ENCODE assay signal across 1 cellular context in the genomic region with DNA sequence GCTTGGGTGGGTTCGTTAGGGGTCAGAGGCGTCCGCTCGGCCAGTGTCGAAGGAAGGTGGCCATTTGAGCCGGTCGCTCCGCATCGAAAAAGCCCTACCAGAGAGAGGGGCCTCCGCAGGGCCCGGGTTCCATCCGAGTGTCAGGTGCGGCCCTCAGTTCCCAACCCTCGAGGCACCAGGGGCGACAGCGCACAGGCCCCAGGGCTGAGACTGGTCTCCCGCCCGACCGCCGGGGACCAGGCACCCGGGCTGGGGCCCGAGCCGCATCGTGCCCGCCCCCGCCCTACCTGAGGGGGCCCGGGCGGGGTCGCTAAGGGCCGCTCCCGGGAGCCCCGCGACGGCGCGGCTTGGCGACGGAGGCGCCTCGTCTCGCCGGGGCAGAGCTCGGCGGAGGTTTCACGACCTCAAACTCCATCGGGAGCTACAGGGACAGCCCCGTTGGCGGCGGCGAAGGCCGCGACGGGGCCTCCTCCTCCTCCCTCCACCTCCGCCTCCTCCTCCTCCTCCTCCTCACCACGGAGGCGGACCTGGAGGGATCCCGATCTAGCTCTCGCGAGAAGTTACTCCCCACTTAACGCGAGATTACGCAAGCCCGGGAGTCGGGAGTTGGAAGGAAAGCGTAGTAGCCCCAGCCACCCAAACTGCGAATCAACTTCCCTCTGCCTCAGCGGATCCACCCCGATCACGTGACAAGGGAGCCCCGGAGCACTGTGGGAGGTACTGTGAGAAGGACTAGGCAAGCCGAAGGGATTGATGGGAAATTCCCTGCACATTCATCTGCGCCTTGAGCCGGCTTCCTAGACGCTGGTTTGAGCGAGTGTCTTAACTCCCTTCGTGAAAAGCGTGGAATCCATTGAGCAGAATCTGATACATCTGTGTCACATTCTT.
TF ChIP-seq lines count a peak whose summit lies in the region.

A gene with protein sequence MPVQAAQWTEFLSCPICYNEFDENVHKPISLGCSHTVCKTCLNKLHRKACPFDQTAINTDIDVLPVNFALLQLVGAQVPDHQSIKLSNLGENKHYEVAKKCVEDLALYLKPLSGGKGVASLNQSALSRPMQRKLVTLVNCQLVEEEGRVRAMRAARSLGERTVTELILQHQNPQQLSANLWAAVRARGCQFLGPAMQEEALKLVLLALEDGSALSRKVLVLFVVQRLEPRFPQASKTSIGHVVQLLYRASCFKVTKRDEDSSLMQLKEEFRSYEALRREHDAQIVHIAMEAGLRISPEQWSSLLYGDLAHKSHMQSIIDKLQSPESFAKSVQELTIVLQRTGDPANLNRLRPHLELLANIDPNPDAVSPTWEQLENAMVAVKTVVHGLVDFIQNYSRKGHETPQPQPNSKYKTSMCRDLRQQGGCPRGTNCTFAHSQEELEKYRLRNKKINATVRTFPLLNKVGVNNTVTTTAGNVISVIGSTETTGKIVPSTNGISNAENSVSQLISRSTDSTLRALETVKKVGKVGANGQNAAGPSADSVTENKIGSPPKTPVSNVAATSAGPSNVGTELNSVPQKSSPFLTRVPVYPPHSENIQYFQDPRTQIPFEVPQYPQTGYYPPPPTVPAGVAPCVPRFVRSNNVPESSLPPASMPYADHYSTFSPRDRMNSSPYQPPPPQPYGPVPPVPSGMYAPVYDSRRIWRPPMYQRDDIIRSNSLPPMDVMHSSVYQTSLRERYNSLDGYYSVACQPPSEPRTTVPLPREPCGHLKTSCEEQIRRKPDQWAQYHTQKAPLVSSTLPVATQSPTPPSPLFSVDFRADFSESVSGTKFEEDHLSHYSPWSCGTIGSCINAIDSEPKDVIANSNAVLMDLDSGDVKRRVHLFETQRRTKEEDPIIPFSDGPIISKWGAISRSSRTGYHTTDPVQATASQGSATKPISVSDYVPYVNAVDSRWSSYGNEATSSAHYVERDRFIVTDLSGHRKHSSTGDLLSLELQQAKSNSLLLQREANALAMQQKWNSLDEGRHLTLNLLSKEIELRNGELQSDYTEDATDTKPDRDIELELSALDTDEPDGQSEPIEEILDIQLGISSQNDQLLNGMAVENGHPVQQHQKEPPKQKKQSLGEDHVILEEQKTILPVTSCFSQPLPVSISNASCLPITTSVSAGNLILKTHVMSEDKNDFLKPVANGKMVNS (minus strand): TSS at position 537 of the 888 bp plus-strand sequence. CDS start 7,850 bp downstream, outside the sequence.

TF ChIP-seq in HepG2, 621 proteins besides CTCF, POLR2A, EP300 and RAD21 (continued from another document and continues in another):
- TF ChIP-seq, protein P1, sequence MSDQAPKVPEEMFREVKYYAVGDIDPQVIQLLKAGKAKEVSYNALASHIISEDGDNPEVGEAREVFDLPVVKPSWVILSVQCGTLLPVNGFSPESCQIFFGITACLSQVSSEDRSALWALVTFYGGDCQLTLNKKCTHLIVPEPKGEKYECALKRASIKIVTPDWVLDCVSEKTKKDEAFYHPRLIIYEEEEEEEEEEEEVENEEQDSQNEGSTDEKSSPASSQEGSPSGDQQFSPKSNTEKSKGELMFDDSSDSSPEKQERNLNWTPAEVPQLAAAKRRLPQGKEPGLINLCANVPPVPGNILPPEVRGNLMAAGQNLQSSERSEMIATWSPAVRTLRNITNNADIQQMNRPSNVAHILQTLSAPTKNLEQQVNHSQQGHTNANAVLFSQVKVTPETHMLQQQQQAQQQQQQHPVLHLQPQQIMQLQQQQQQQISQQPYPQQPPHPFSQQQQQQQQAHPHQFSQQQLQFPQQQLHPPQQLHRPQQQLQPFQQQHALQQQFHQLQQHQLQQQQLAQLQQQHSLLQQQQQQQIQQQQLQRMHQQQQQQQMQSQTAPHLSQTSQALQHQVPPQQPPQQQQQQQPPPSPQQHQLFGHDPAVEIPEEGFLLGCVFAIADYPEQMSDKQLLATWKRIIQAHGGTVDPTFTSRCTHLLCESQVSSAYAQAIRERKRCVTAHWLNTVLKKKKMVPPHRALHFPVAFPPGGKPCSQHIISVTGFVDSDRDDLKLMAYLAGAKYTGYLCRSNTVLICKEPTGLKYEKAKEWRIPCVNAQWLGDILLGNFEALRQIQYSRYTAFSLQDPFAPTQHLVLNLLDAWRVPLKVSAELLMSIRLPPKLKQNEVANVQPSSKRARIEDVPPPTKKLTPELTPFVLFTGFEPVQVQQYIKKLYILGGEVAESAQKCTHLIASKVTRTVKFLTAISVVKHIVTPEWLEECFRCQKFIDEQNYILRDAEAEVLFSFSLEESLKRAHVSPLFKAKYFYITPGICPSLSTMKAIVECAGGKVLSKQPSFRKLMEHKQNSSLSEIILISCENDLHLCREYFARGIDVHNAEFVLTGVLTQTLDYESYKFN (CRISPR knock-in tag; conservative IDR thresholded peaks at IDR 0.05) = peak; percentile 32; the same call in 1 of the 2 replicates
- TF ChIP-seq MAZ (IDR thresholded peaks at IDR 0.05; ENCODE audit: borderline replicate concordance, low read depth, low read length) = no peak; the same call in 1 of the 2 replicates
- TF ChIP-seq MAZ (CRISPR knock-in tag; IDR thresholded peaks at IDR 0.05; ENCODE audit: low read depth) = peak; percentile 95
- peak; percentile 82 for TF ChIP-seq KAT7 (CRISPR knock-in tag; IDR thresholded peaks at IDR 0.05; ENCODE audit: borderline replicate concordance)
- TF ChIP-seq, protein P2, sequence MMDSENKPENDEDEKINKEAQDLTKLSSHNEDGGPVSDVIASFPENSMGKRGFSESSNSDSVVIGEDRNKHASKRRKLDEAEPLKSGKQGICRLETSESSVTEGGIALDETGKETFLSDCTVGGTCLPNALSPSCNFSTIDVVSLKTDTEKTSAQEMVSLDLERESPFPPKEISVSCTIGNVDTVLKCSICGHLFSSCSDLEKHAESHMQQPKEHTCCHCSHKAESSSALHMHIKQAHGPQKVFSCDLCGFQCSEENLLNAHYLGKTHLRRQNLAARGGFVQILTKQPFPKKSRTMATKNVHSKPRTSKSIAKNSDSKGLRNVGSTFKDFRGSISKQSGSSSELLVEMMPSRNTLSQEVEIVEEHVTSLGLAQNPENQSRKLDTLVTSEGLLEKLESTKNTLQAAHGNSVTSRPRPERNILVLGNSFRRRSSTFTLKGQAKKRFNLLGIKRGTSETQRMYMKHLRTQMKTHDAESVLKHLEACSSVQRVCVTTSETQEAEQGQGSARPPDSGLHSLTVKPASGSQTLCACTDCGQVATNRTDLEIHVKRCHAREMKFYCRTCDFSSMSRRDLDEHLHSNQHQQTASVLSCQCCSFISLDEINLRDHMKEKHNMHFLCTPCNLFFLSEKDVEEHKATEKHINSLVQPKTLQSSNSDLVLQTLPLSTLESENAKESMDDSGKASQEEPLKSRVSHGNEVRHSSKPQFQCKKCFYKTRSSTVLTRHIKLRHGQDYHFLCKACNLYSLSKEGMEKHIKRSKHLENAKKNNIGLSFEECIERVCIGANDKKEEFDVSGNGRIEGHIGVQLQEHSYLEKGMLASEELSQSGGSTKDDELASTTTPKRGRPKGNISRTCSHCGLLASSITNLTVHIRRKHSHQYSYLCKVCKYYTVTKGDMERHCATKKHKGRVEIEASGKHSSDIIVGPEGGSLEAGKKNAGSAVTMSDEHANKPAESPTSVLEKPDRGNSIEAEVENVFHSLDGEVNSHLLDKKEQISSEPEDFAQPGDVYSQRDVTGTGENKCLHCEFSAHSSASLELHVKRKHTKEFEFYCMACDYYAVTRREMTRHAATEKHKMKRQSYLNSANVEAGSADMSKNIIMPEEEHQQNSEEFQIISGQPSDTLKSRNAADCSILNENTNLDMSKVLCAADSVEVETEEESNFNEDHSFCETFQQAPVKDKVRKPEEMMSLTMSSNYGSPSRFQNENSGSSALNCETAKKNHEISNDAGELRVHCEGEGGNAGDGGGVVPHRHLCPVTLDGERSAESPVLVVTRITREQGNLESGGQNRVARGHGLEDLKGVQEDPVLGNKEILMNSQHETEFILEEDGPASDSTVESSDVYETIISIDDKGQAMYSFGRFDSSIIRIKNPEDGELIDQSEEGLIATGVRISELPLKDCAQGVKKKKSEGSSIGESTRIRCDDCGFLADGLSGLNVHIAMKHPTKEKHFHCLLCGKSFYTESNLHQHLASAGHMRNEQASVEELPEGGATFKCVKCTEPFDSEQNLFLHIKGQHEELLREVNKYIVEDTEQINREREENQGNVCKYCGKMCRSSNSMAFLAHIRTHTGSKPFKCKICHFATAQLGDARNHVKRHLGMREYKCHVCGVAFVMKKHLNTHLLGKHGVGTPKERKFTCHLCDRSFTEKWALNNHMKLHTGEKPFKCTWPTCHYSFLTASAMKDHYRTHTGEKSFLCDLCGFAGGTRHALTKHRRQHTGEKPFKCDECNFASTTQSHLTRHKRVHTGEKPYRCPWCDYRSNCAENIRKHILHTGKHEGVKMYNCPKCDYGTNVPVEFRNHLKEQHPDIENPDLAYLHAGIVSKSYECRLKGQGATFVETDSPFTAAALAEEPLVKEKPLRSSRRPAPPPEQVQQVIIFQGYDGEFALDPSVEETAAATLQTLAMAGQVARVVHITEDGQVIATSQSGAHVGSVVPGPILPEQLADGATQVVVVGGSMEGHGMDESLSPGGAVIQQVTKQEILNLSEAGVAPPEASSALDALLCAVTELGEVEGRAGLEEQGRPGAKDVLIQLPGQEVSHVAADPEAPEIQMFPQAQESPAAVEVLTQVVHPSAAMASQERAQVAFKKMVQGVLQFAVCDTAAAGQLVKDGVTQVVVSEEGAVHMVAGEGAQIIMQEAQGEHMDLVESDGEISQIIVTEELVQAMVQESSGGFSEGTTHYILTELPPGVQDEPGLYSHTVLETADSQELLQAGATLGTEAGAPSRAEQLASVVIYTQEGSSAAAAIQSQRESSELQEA (CRISPR knock-in tag; IDR thresholded peaks at IDR 0.05; ENCODE audit: not compliant biosample characterization) = no peak
- peak; percentile 33; the same call in 1 of the 2 replicates for TF ChIP-seq MIXL1 (CRISPR knock-in tag; IDR thresholded peaks at IDR 0.05)
- TF ChIP-seq ZNF317 (CRISPR knock-in tag; IDR thresholded peaks at IDR 0.05) = no peak
- TF ChIP-seq, protein P3, sequence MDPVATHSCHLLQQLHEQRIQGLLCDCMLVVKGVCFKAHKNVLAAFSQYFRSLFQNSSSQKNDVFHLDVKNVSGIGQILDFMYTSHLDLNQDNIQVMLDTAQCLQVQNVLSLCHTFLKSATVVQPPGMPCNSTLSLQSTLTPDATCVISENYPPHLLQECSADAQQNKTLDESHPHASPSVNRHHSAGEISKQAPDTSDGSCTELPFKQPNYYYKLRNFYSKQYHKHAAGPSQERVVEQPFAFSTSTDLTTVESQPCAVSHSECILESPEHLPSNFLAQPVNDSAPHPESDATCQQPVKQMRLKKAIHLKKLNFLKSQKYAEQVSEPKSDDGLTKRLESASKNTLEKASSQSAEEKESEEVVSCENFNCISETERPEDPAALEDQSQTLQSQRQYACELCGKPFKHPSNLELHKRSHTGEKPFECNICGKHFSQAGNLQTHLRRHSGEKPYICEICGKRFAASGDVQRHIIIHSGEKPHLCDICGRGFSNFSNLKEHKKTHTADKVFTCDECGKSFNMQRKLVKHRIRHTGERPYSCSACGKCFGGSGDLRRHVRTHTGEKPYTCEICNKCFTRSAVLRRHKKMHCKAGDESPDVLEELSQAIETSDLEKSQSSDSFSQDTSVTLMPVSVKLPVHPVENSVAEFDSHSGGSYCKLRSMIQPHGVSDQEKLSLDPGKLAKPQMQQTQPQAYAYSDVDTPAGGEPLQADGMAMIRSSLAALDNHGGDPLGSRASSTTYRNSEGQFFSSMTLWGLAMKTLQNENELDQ (CRISPR knock-in tag; IDR thresholded peaks at IDR 0.05; ENCODE audit: borderline replicate concordance) = no peak
- peak; percentile 58 for TF ChIP-seq AHR (CRISPR knock-in tag; IDR thresholded peaks at IDR 0.05)
- TF ChIP-seq ZNF253 (CRISPR knock-in tag; IDR thresholded peaks at IDR 0.05; ENCODE audit: borderline replicate concordance) = no peak
- TF ChIP-seq SP1 (IDR thresholded peaks at IDR 0.05) = peak; percentile 85
- peak; percentile 48 for TF ChIP-seq SP1 (CRISPR knock-in tag; IDR thresholded peaks at IDR 0.05)
- TF ChIP-seq NFE2L1 (CRISPR knock-in tag; IDR thresholded peaks at IDR 0.05; ENCODE audit: borderline replicate concordance) = no peak
- no peak for TF ChIP-seq JDP2 (CRISPR knock-in tag; IDR thresholded peaks at IDR 0.05; ENCODE audit: borderline replicate concordance)
- 0 out of 2 replicates have a peak, but pooled peaks have one; percentile 64 for TF ChIP-seq ZNF20 (CRISPR knock-in tag; IDR thresholded peaks at IDR 0.05)
- 0 out of 2 replicates have a peak, but pooled peaks have one; percentile 7 for TF ChIP-seq ZNF281 (CRISPR knock-in tag; IDR thresholded peaks at IDR 0.05; ENCODE audit: borderline replicate concordance)
- TF ChIP-seq, protein P4, sequence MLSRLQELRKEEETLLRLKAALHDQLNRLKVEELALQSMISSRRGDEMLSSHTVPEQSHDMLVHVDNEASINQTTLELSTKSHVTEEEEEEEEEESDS (CRISPR knock-in tag; IDR thresholded peaks at IDR 0.05; ENCODE audit: borderline replicate concordance) = 0 out of 2 replicates have a peak, but pooled peaks have one; percentile 7
- TF ChIP-seq BATF2 (CRISPR knock-in tag; IDR thresholded peaks at IDR 0.05) = no peak
- no peak for TF ChIP-seq GPN1 (CRISPR knock-in tag; IDR thresholded peaks at IDR 0.05; ENCODE audit: borderline replicate concordance)
